1 cellular context compared by ENCODE assay signal in genomic region chr5:60489856-60490255, GRCh38.
TF ChIP-seq lines count a peak whose summit lies in the region.

No MANE protein-coding gene starts in this region.

TF ChIP-seq in HepG2, 621 proteins besides CTCF, POLR2A, EP300 and RAD21 (continued from another document and continues in another):
- TF ChIP-seq AFF4 (CRISPR knock-in tag; IDR thresholded peaks at IDR 0.05) (peak; percentile 89; the same call in 1 of the 2 replicates), JUND (CRISPR knock-in tag; IDR thresholded peaks at IDR 0.05) (no peak), ZNF232 (CRISPR knock-in tag; IDR thresholded peaks at IDR 0.05; ENCODE audit: borderline replicate concordance) (no peak), THAP9 (CRISPR knock-in tag; IDR thresholded peaks at IDR 0.05; ENCODE audit: borderline replicate concordance) (no peak), ZNF333 (CRISPR knock-in tag; IDR thresholded peaks at IDR 0.05; ENCODE audit: borderline replicate concordance) (no peak), MIER3 (CRISPR knock-in tag; IDR thresholded peaks at IDR 0.05; ENCODE audit: borderline replicate concordance) (no peak), MTA3 (CRISPR knock-in tag; IDR thresholded peaks at IDR 0.05) (no peak), GLI4 (CRISPR knock-in tag; IDR thresholded peaks at IDR 0.05; ENCODE audit: borderline replicate concordance) (no peak), CEBPG (CRISPR knock-in tag; IDR thresholded peaks at IDR 0.05) (no peak), BRF2 (CRISPR knock-in tag; IDR thresholded peaks at IDR 0.05) (no peak), ZNF589 (CRISPR knock-in tag; conservative IDR thresholded peaks at IDR 0.05) (no peak), ZNF343 (CRISPR knock-in tag; IDR thresholded peaks at IDR 0.05) (no peak), RXRA (CRISPR knock-in tag; IDR thresholded peaks at IDR 0.05) (no peak), MNT (IDR thresholded peaks at IDR 0.05) (no peak), ZNF772 (CRISPR knock-in tag; IDR thresholded peaks at IDR 0.05) (no peak), RFXANK (CRISPR knock-in tag; IDR thresholded peaks at IDR 0.05) (no peak), CHD2 (IDR thresholded peaks at IDR 0.05; ENCODE audit: low read depth, low read length) (no peak), ZGPAT (CRISPR knock-in tag; IDR thresholded peaks at IDR 0.05) (peak; percentile 63; the same call in 1 of the 2 replicates), IKZF5 (CRISPR knock-in tag; IDR thresholded peaks at IDR 0.05) (0 out of 2 replicates have a peak, but pooled peaks have one; percentile 29), HOXD1 (CRISPR knock-in tag; IDR thresholded peaks at IDR 0.05) (no peak), FOXP1 (IDR thresholded peaks at IDR 0.05) (no peak), FOXP1 (CRISPR knock-in tag; IDR thresholded peaks at IDR 0.05) (no peak), ZKSCAN5 (CRISPR knock-in tag; IDR thresholded peaks at IDR 0.05) (no peak), ZBTB4 (CRISPR knock-in tag; IDR thresholded peaks at IDR 0.05; ENCODE audit: borderline replicate concordance) (no peak), ZNF234 (CRISPR knock-in tag; conservative IDR thresholded peaks at IDR 0.05) (no peak), ZNF414 (CRISPR knock-in tag; IDR thresholded peaks at IDR 0.05) (no peak), ZSCAN9 (CRISPR knock-in tag; IDR thresholded peaks at IDR 0.05; ENCODE audit: borderline replicate concordance) (0 out of 2 replicates have a peak, but pooled peaks have one; percentile 28), GATAD1 (CRISPR knock-in tag; IDR thresholded peaks at IDR 0.05) (0 out of 2 replicates have a peak, but pooled peaks have one; percentile 14), TFE3 (CRISPR knock-in tag; IDR thresholded peaks at IDR 0.05) (no peak), PRMT3 (CRISPR knock-in tag; IDR thresholded peaks at IDR 0.05; ENCODE audit: borderline replicate concordance, low read depth) (no peak), ONECUT2 (CRISPR knock-in tag; IDR thresholded peaks at IDR 0.05) (no peak), DBP (CRISPR knock-in tag; IDR thresholded peaks at IDR 0.05; ENCODE audit: not compliant biosample characterization) (no peak), POGZ (CRISPR knock-in tag; IDR thresholded peaks at IDR 0.05) (no peak), DRAP1 (CRISPR knock-in tag; IDR thresholded peaks at IDR 0.05) (peak; percentile 73; the same call in 1 of the 2 replicates), ZNF879 (CRISPR knock-in tag; IDR thresholded peaks at IDR 0.05) (no peak), ZNF619 (CRISPR knock-in tag; IDR thresholded peaks at IDR 0.05) (no peak), NCOA1 (CRISPR knock-in tag; IDR thresholded peaks at IDR 0.05) (no peak), MYNN (CRISPR knock-in tag; IDR thresholded peaks at IDR 0.05; ENCODE audit: low read depth) (no peak), CREBL2 (CRISPR knock-in tag; IDR thresholded peaks at IDR 0.05; ENCODE audit: borderline replicate concordance) (no peak), SAP130 (CRISPR knock-in tag; IDR thresholded peaks at IDR 0.05; ENCODE audit: low read depth) (peak; percentile 46), CC2D1A (CRISPR knock-in tag; IDR thresholded peaks at IDR 0.05) (no peak), KMT2B (CRISPR knock-in tag; IDR thresholded peaks at IDR 0.05) (no peak), ZNF737 (CRISPR knock-in tag; IDR thresholded peaks at IDR 0.05; ENCODE audit: borderline replicate concordance) (no peak), TAF1 (CRISPR knock-in tag; IDR thresholded peaks at IDR 0.05) (peak; percentile 34; the same call in 1 of the 2 replicates)
